Comparison of ENCODE assay signal across 8 cellular contexts in the genomic region with DNA sequence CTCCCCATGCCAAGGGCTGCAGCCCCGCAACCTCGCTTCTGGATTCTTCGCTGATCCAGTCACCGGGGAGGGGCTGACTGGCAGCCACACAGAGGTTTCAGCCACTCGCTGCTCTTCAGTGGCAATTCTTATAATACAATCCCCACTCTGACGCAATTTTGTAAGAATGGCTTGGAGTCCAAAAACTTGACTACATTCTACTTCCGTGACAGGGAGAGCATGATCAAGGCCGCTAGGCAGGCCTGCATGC. TPM values are rescaled to one million over a fixed set of nuclear protein-coding genes. Genes with fewer than 3 reads are reported as not detected.
DNase-seq lines count a peak whose midpoint lies in the region; ATAC-seq and TF ChIP-seq lines count a peak whose summit lies in the region.

No MANE protein-coding gene starts in this region.

- H3K23me2 ChIP-seq in H9 (ENCODE audit: insufficient read length, low read depth, low read length, poor library complexity, severe bottlenecking), result peaks cover 4% of the 10 kb centered on the region

- H3K36me3 ChIP-seq in iPS-18a (ENCODE audit: control insufficient read depth, low read depth, low read length), result no peaks in the 10 kb centered on the region

- WGBS in H9 (ENCODE audit: extremely low coverage, insufficient read length, low lambda C conversion rate), result no CpG with 5 or more reads among the region's 8 CpGs

- TF ChIP-seq CTCF in H9 (conservative IDR thresholded peaks at IDR 0.05) (no peak), GM13976 (IDR thresholded peaks at IDR 0.05; ENCODE audit: borderline replicate concordance, control extremely low read depth, extremely low read depth, insufficient read depth, missing control alignments) (no peak)

- peak overlapping the region; percentile 74 for H3K4me2 ChIP-seq in H9 (ENCODE audit: insufficient read depth, insufficient read length, low read length)

- no peak for ATAC-seq in activated naive CD8-positive, alpha-beta T cell treated with anti-CD3 and anti-CD28 coated beads, Interleukin-2, amount 10 ng/mL, durations not matched to agents 7 days and 5 days (ENCODE audit: low read depth)
- ATAC-seq in stimulated activated naive B cell treated with anti-CD40 and anti-IgM and Interleukin-4, amounts not matched to agents 10 μg/mL and 1 μg/mL and 100 μg/mL, for 72 hours (replicated peaks), result no peak
- ATAC-seq in HG02610 (IDR thresholded peaks at IDR 0.05; ENCODE audit: unreplicated experiment), result no peak
- no peak for ATAC-seq in HG03196 (IDR thresholded peaks at IDR 0.05; ENCODE audit: unreplicated experiment)

- no peak overlapping the region for H4K5ac ChIP-seq in H9 (ENCODE audit: insufficient read length, low read depth, low read length)

- H3K4ac ChIP-seq in H9 (ENCODE audit: low read depth, low read length), result no peak overlapping the region

- no peak overlapping the region for H3K14ac ChIP-seq in H9 (ENCODE audit: insufficient read depth, low read length)

- no peak overlapping the region for H3K27ac ChIP-seq in H9 (ENCODE audit: insufficient read length, low read depth, low read length)
- no peak overlapping the region for H3K27ac ChIP-seq in iPS-18a (ENCODE audit: low read length)

- H3K4me1 Mint-ChIP-seq in H9, result peaks cover 5 to 12% of the 10 kb centered on the region in 2 experiments
- H3K4me1 Mint-ChIP-seq in activated naive CD8-positive, alpha-beta T cell treated with anti-CD3 and anti-CD28 coated beads, Interleukin-2, amount 10 ng/mL, durations not matched to agents 7 days and 5 days, result peaks cover 43% of the 10 kb centered on the region
- H3K4me1 Mint-ChIP-seq in stimulated activated naive B cell treated with anti-CD40 and anti-IgM and Interleukin-4, amounts not matched to agents 10 μg/mL and 1 μg/mL and 100 μg/mL, for 72 hours, result peaks cover 48 to 75% of the 10 kb centered on the region in 2 donors

- H3K4me1 ChIP-seq in H9 (ENCODE audit: insufficient read depth, low read length), result no peaks in the 10 kb centered on the region
- H3K4me1 ChIP-seq in iPS-18a (ENCODE audit: control insufficient read depth, low read depth, low read length), result peaks cover 3% of the 10 kb centered on the region

- in situ Hi-C loops in GM13976 (cut with MboI; ENCODE audit: low sequenced_read_pairs, unreplicated experiment), result loop anchor here (10.0 kb wide), 1 partner anchor 63 kb away; no protein-coding TSS in a partner anchor

- H4K8ac ChIP-seq in H9 (replicated peaks; ENCODE audit: insufficient read length, low read depth, low read length), result no peak overlapping the region

- H3K79me1 ChIP-seq in H9 (ENCODE audit: insufficient read depth, low read depth, low read length, poor library complexity, severe bottlenecking), result no peaks in the 10 kb centered on the region

- DNase-seq in H9, result no peak
- no peak for DNase-seq in activated naive CD8-positive, alpha-beta T cell treated with anti-CD3 and anti-CD28 coated beads, Interleukin-2, amount 10 ng/mL, durations not matched to agents 7 days and 5 days
- no peak for DNase-seq in stimulated activated naive B cell treated with anti-CD40 and anti-IgM and Interleukin-4, amounts not matched to agents 10 μg/mL and 1 μg/mL and 100 μg/mL, for 72 hours
- no peak for DNase-seq in GM13976 (ENCODE audit: low spot score)
- no peak for DNase-seq in stimulated activated CD4-positive, alpha-beta T cell treated with anti-CD3 and anti-CD28 coated beads, Interleukin-12 subunit alpha, Interleukin-12 subunit beta, amount 100 ng/mL, for 4 hours

- no peaks in the 10 kb centered on the region for H3K79me2 ChIP-seq in H9 (ENCODE audit: insufficient read depth, low read length)

- peaks cover 2% of the 10 kb centered on the region for H4K20me1 ChIP-seq in H9 (ENCODE audit: control insufficient read depth, insufficient read depth, insufficient read length)

- no peaks in the 10 kb centered on the region; the same call in 1 of the 2 replicates for H3K27me3 Mint-ChIP-seq in H9 (ENCODE audit: low read depth)
- no peaks in the 10 kb centered on the region for H3K27me3 Mint-ChIP-seq in activated naive CD8-positive, alpha-beta T cell treated with anti-CD3 and anti-CD28 coated beads, Interleukin-2, amount 10 ng/mL, durations not matched to agents 7 days and 5 days
- no peaks in the 10 kb centered on the region for H3K27me3 Mint-ChIP-seq in stimulated activated naive B cell treated with anti-CD40 and anti-IgM and Interleukin-4, amounts not matched to agents 10 μg/mL and 1 μg/mL and 100 μg/mL, for 72 hours

- H3T11ph ChIP-seq in H9 (ENCODE audit: low read length), result no peak overlapping the region

- H3K36me3 Mint-ChIP-seq in H9 (ENCODE audit: insufficient read depth in 1 of 3, low read depth in 3 of 3), result peaks cover 6 to 17% (median 12%) of the 10 kb centered on the region in 3 experiments; a peak in 6 of 7 replicates
- H3K36me3 Mint-ChIP-seq in activated naive CD8-positive, alpha-beta T cell treated with anti-CD3 and anti-CD28 coated beads, Interleukin-2, amount 10 ng/mL, durations not matched to agents 7 days and 5 days, result no peaks in the 10 kb centered on the region
- H3K36me3 Mint-ChIP-seq in stimulated activated naive B cell treated with anti-CD40 and anti-IgM and Interleukin-4, amounts not matched to agents 10 μg/mL and 1 μg/mL and 100 μg/mL, for 72 hours, result peaks cover 29 to 49% of the 10 kb centered on the region in 2 donors

- no peak overlapping the region for H2AK5ac ChIP-seq in H9 (ENCODE audit: insufficient read length, low read length)

- POLR2A ChIA-PET in activated naive CD8-positive, alpha-beta T cell treated with anti-CD3 and anti-CD28 coated beads, Interleukin-2, amount 10 ng/mL, durations not matched to agents 7 days and 5 days (lab: Charles Lee), result interaction anchor here (1.7 to 2.2 kb wide), 2 partner anchors 15 to 202 kb away, joined by 5 to 8 read pairs; a partner anchor contains a TSS

- H2BK20ac ChIP-seq in H9 (ENCODE audit: low read depth, low read length, poor library complexity, severe bottlenecking), result no peak overlapping the region

- no peaks in the 10 kb centered on the region for H3K9me3 Mint-ChIP-seq in H9
- H3K9me3 Mint-ChIP-seq in activated naive CD8-positive, alpha-beta T cell treated with anti-CD3 and anti-CD28 coated beads, Interleukin-2, amount 10 ng/mL, durations not matched to agents 7 days and 5 days, result no peaks in the 10 kb centered on the region
- no peaks in the 10 kb centered on the region for H3K9me3 Mint-ChIP-seq in stimulated activated naive B cell treated with anti-CD40 and anti-IgM and Interleukin-4, amounts not matched to agents 10 μg/mL and 1 μg/mL and 100 μg/mL, for 72 hours

- H2BK15ac ChIP-seq in H9 (ENCODE audit: low read depth, low read length), result no peak overlapping the region

- H3K23ac ChIP-seq in H9 (ENCODE audit: insufficient read length, low read depth, low read length), result no peak overlapping the region

- H3K4me3 ChIP-seq in iPS-18a (ENCODE audit: low read length), result peak overlapping the region; percentile 74

- H2BK5ac ChIP-seq in H9 (ENCODE audit: insufficient read length, low read length), result no peak overlapping the region

- no peaks in the 10 kb centered on the region for H3K27me3 ChIP-seq in H9 (ENCODE audit: insufficient read depth, low read length)
- no peaks in the 10 kb centered on the region for H3K27me3 ChIP-seq in iPS-18a (ENCODE audit: control insufficient read depth, insufficient read depth, low read length)

- no peak overlapping the region for H3K56ac ChIP-seq in H9 (ENCODE audit: insufficient read length, low read depth, low read length)

- H2BK120ac ChIP-seq in H9 (ENCODE audit: low read depth, low read length, poor library complexity, severe bottlenecking), result no peak overlapping the region

- H3K9ac ChIP-seq in H9 (ENCODE audit: extremely low read depth, insufficient read length, low read length) (no peak overlapping the region), iPS-18a (ENCODE audit: low read length) (no peak overlapping the region)

- H3K9me3 ChIP-seq in H9 (ENCODE audit: control insufficient read depth, low read depth, low read length), result no peaks in the 10 kb centered on the region
- H3K9me3 ChIP-seq in iPS-18a (ENCODE audit: control insufficient read depth, low read depth, low read length), result no peaks in the 10 kb centered on the region

- H2BK12ac ChIP-seq in H9 (ENCODE audit: insufficient read length, low read depth, low read length), result no peak overlapping the region

- peak overlapping the region; percentile 81 to 85 for H3K4me3 Mint-ChIP-seq in H9
- peak overlapping the region; percentile 84 for H3K4me3 Mint-ChIP-seq in activated naive CD8-positive, alpha-beta T cell treated with anti-CD3 and anti-CD28 coated beads, Interleukin-2, amount 10 ng/mL, durations not matched to agents 7 days and 5 days
- H3K4me3 Mint-ChIP-seq in stimulated activated naive B cell treated with anti-CD40 and anti-IgM and Interleukin-4, amounts not matched to agents 10 μg/mL and 1 μg/mL and 100 μg/mL, for 72 hours, result peak overlapping the region; percentile 88 to 89

- H2AFZ ChIP-seq in H9 (ENCODE audit: low read length), result no peak overlapping the region

- H3K18ac ChIP-seq in H9 (ENCODE audit: insufficient read length, low read depth, low read length), result no peak overlapping the region

- peak overlapping the region in 1 of 3 experiments; percentile 95; a peak in 1 of 7 replicates for H3K27ac Mint-ChIP-seq in H9
- H3K27ac Mint-ChIP-seq in activated naive CD8-positive, alpha-beta T cell treated with anti-CD3 and anti-CD28 coated beads, Interleukin-2, amount 10 ng/mL, durations not matched to agents 7 days and 5 days, result peak overlapping the region; percentile 81
- peak overlapping the region; percentile 96 for H3K27ac Mint-ChIP-seq in stimulated activated naive B cell treated with anti-CD40 and anti-IgM and Interleukin-4, amounts not matched to agents 10 μg/mL and 1 μg/mL and 100 μg/mL, for 72 hours

- no peak overlapping the region for H4K91ac ChIP-seq in H9 (ENCODE audit: insufficient read length, low read depth, low read length)

RNA-seq across cellular contexts. Expression of a gene that starts 14.9 kb away (rescaled TPM):
- total RNA-seq in H9 (2021), result 19.0 and 21.1 TPM in 2 replicates
- total RNA-seq in activated naive CD8-positive, alpha-beta T cell treated with anti-CD3 and anti-CD28 coated beads, Interleukin-2, amount 10 ng/mL, durations not matched to agents 7 days and 5 days, result 10 to 100 TPM; 19.5 to 21.6 TPM

RNA-seq across cellular contexts. Expression of a gene that starts 44.8 kb away (rescaled TPM):
- 55.2 and 58.5 TPM in 2 replicates for total RNA-seq in H9 (2021)
- 10 to 100 TPM; 45.6 to 56.6 TPM for total RNA-seq in activated naive CD8-positive, alpha-beta T cell treated with anti-CD3 and anti-CD28 coated beads, Interleukin-2, amount 10 ng/mL, durations not matched to agents 7 days and 5 days
